In genomic region chr1:76868154-76868882, GRCh38 we compare ENCODE assay signal across 9 cellular contexts. TPM values are rescaled to one million over a fixed set of nuclear protein-coding genes. Genes with fewer than 3 reads are reported as not detected.
A peak's percentile ranks its signal among the peaks of the same experiment; 100 is the strongest.
DNase-seq lines count a peak whose midpoint lies in the region; ATAC-seq and TF ChIP-seq lines count a peak whose summit lies in the region.
"Had no signal": no experiment of that assay in that cellular context is flagged by ENCODE, and none has a peak within 500 bp of the region (broad histone marks: within the 10 kb centered on the region; RNA-seq: fewer than 3 reads in every experiment).

No MANE protein-coding gene starts in this region.

- peak overlapping the region; percentile 69 to 77 for H3K27ac ChIP-seq in ascending aorta
- H3K27ac ChIP-seq: epithelial cell of prostate had no signal

- peak; percentile 62 for ATAC-seq in GM19035 (IDR thresholded peaks at IDR 0.05; ENCODE audit: unreplicated experiment)
- ATAC-seq in GM21526 (IDR thresholded peaks at IDR 0.05; ENCODE audit: low FRiP score, unreplicated experiment): no peak

- H3K27me3 ChIP-seq in ascending aorta: no peaks in the 10 kb centered on the region

- H3K36me3 ChIP-seq in ascending aorta: no peaks in the 10 kb centered on the region

- H3K4me1 ChIP-seq in ascending aorta: peaks cover 0 to 21% of the 10 kb centered on the region in 2 donors

- H3K4me3 ChIP-seq in AG09309 (ENCODE audit: control insufficient read depth, low read depth, low read length) (peak overlapping the region; percentile 71), ascending aorta (peak overlapping the region; percentile 56 to 76), skeletal muscle cell (ENCODE audit: low read depth, low read length) (peak overlapping the region; percentile 63)

- DNase-seq in AG09309 (ENCODE audit: low read depth) (no peak), NCI-H1694 treated with DMSO at 0.1 percent for 48 hours (lab: John Stamatoyannopoulos, UW) (peak; percentile 68), ascending aorta (ENCODE audit: low spot score in 2 of 2) (peak in 1 of 2 donors; percentile 69), hypothalamus (lab: John Stamatoyannopoulos, UW) (peak in 35 of 51 donors; percentile 2 to 60 (median 27)), skeletal muscle cell (ENCODE audit: low read depth) (peak; percentile 11), A172 (ENCODE audit: low spot score) (no peak)

- no peaks in the 10 kb centered on the region for H3K9me3 ChIP-seq in ascending aorta

- TF ChIP-seq CTCF in AG09309 (IDR thresholded peaks at IDR 0.05; ENCODE audit: control insufficient read depth, insufficient read depth, low read depth, low read length, missing control alignments) (peak; percentile 34), ascending aorta (IDR thresholded peaks at IDR 0.05) (peak in 2 of 3 experiments; percentile 10 to 35)

- intact Hi-C loops in ascending aorta (cut with DNase I): loop anchor here (10.0 kb wide), 1 partner anchor 444 kb away; no protein-coding TSS in a partner anchor

RNA-seq across cellular contexts. Expression of gene ST6GALNAC5, which starts 1.0 kb away (rescaled TPM):
- total RNA-seq in ascending aorta: 32.9 TPM
- total RNA-seq in A172 (2014; rRNA removed; shearing (Covaris generic)): 0.60 and 1.2 TPM in 2 replicates

Comparison
In these comparisons a context has a peak if more than half of its experiments do, and no peak if none do; other contexts are left out.
1. DNase-seq: peak in NCI-H1694 treated with DMSO at 0.1 percent for 48 hours (single experiment), hypothalamus (35 of 51) and skeletal muscle cell (single experiment); none in AG09309 (single experiment) and A172 (single experiment).
2. RNA of gene ST6GALNAC5, which starts 1.0 kb away (total RNA-seq): 32.9 TPM in ascending aorta (single experiment); 0.60 to 1.2 TPM in A172; every median in the first group is over 10 times any median in the second.
3. Peak in every context shown above with its lines, with median percentiles within 50 percentile points of each other: H3K4me3 ChIP-seq.